Comparison of ENCODE assay signal across 16 cellular contexts in the genomic region with DNA sequence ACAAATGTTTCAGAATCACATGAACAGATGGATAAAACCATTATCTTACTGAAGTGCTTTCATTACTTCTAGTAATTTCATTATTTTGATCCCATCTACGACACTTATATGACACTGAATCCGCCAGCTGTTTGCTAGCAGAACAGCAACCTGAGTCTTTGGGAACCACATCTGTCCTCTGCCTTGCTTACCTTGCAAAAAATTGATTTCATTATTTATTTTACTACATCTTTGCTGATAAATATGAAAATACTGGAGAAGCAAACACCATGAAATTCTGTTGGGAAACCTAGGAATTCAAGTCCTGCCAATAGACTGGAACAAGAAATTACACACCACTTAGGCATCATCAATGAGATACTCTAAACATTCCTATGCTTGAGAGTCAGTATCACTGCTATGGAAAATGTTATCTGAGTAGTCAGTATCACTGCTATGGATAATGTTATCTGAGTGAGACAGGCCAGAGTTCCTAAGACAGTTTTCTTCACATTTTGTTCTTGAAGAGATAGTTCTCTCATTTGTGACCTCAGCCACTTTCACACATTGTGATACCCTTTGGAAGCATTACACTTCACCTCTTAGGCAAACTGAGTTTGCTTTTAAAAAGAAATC.
DNase-seq lines count a peak whose midpoint lies in the region; ATAC-seq, FAIRE-seq and TF ChIP-seq lines count a peak whose summit lies in the region.
"Had no signal": no experiment of that assay in that cellular context is flagged by ENCODE, and none has a peak within 500 bp of the region (broad histone marks: within the 10 kb centered on the region; RNA-seq: fewer than 3 reads in every experiment).

No MANE protein-coding gene starts in this region.

- H3K4me1 Mint-ChIP-seq in mesothelial cell of epicardium (peaks cover 37% of the 10 kb centered on the region), MCF 10A (ENCODE audit: insufficient read depth, unreplicated experiment) (peaks cover 11% of the 10 kb centered on the region)
- H3K4me1 Mint-ChIP-seq in activated naive CD8-positive, alpha-beta T cell treated with anti-CD3 and anti-CD28 coated beads, Interleukin-2, amount 50 U/mL, for 24 hours = no peaks in the 10 kb centered on the region
- H3K4me1 Mint-ChIP-seq: activated naive CD8-positive, alpha-beta T cell treated with anti-CD3 and anti-CD28 coated beads, Interleukin-2, amount 10 ng/mL, durations not matched to agents 7 days and 5 days; natural killer cell had no signal

- CTCF ChIA-PET in MCF 10A (lab: Yijun Ruan, JAX) = interaction anchor here (0.7 kb wide), 1 partner anchor 288 kb away, joined by 3 read pairs; no protein-coding TSS in a partner anchor

- H3K36me3 ChIP-seq in bronchial epithelial cell (ENCODE audit: control insufficient read depth, insufficient read depth, low read length) = no peaks in the 10 kb centered on the region
- H3K36me3 ChIP-seq: gastrocnemius medialis had no signal

- no peak overlapping the region for H3K4me3 Mint-ChIP-seq in mesothelial cell of epicardium
- no peak overlapping the region for H3K4me3 Mint-ChIP-seq in MCF 10A (ENCODE audit: unreplicated experiment)
- H3K4me3 Mint-ChIP-seq in activated naive CD8-positive, alpha-beta T cell treated with anti-CD3 and anti-CD28 coated beads, Interleukin-2, amount 50 U/mL, for 24 hours = no peak overlapping the region
- H3K4me3 Mint-ChIP-seq: activated naive CD8-positive, alpha-beta T cell treated with anti-CD3 and anti-CD28 coated beads, Interleukin-2, amount 10 ng/mL, durations not matched to agents 7 days and 5 days; natural killer cell had no signal

- TF ChIP-seq CTCF in bronchial epithelial cell (IDR thresholded peaks at IDR 0.05; ENCODE audit: insufficient read depth, low read length, severe bottlenecking) (no peak), mesothelial cell of epicardium (IDR thresholded peaks at IDR 0.05; ENCODE audit: unreplicated experiment) (no peak), MCF 10A (IDR thresholded peaks at IDR 0.05; ENCODE audit: unreplicated experiment) (no peak)

- H3K27me3 Mint-ChIP-seq in mesothelial cell of epicardium (ENCODE audit: low read depth) (no peaks in the 10 kb centered on the region), MCF 10A (ENCODE audit: insufficient read depth, unreplicated experiment) (no peaks in the 10 kb centered on the region)
- no peaks in the 10 kb centered on the region for H3K27me3 Mint-ChIP-seq in activated naive CD8-positive, alpha-beta T cell treated with anti-CD3 and anti-CD28 coated beads, Interleukin-2, amount 50 U/mL, for 24 hours
- H3K27me3 Mint-ChIP-seq: activated naive CD8-positive, alpha-beta T cell treated with anti-CD3 and anti-CD28 coated beads, Interleukin-2, amount 10 ng/mL, durations not matched to agents 7 days and 5 days had no signal

- BruUV-seq in MCF 10A (replicated peaks; lab: Mats Ljungman, UMichigan) = no TSS peak

- H3K9me3 Mint-ChIP-seq in mesothelial cell of epicardium = peaks cover 4% of the 10 kb centered on the region
- H3K9me3 Mint-ChIP-seq in MCF 10A (ENCODE audit: unreplicated experiment) = peaks cover 3% of the 10 kb centered on the region
- peaks cover 4% of the 10 kb centered on the region for H3K9me3 Mint-ChIP-seq in activated naive CD8-positive, alpha-beta T cell treated with anti-CD3 and anti-CD28 coated beads, Interleukin-2, amount 50 U/mL, for 24 hours

- POLR2A ChIA-PET in MCF 10A (lab: Yijun Ruan, JAX) = no interaction called here

- ATAC-seq in HG03175 (IDR thresholded peaks at IDR 0.05; ENCODE audit: unreplicated experiment) (peak; percentile 24), HG03460 (IDR thresholded peaks at IDR 0.05; ENCODE audit: unreplicated experiment) (no peak)
- ATAC-seq in activated naive CD8-positive, alpha-beta T cell treated with anti-CD3 and anti-CD28 coated beads, Interleukin-2, amount 50 U/mL, for 24 hours = no peak
- ATAC-seq: gastrocnemius medialis, natural killer cell had no signal

- H3K36me3 Mint-ChIP-seq in mesothelial cell of epicardium = no peaks in the 10 kb centered on the region
- H3K36me3 Mint-ChIP-seq in MCF 10A (ENCODE audit: insufficient read depth, unreplicated experiment) = no peaks in the 10 kb centered on the region
- H3K36me3 Mint-ChIP-seq in activated naive CD8-positive, alpha-beta T cell treated with anti-CD3 and anti-CD28 coated beads, Interleukin-2, amount 50 U/mL, for 24 hours (ENCODE audit: low read depth) = no peaks in the 10 kb centered on the region
- H3K36me3 Mint-ChIP-seq: activated naive CD8-positive, alpha-beta T cell treated with anti-CD3 and anti-CD28 coated beads, Interleukin-2, amount 10 ng/mL, durations not matched to agents 7 days and 5 days; natural killer cell had no signal

- peak overlapping the region; percentile 40 for H3K27ac Mint-ChIP-seq in mesothelial cell of epicardium
- H3K27ac Mint-ChIP-seq in MCF 10A (ENCODE audit: low read depth, unreplicated experiment) = no peak overlapping the region
- H3K27ac Mint-ChIP-seq in activated naive CD8-positive, alpha-beta T cell treated with anti-CD3 and anti-CD28 coated beads, Interleukin-2, amount 50 U/mL, for 24 hours = no peak overlapping the region
- H3K27ac Mint-ChIP-seq: activated naive CD8-positive, alpha-beta T cell treated with anti-CD3 and anti-CD28 coated beads, Interleukin-2, amount 10 ng/mL, durations not matched to agents 7 days and 5 days; natural killer cell had no signal

- intact Hi-C loops in MCF 10A (cut with micrococcal nuclease) = no loop called here

- DNase-seq in Daoy (ENCODE audit: low read depth) (peak; percentile 11), bronchial epithelial cell (ENCODE audit: low read depth) (peak; percentile 61), mesothelial cell of epicardium (ENCODE audit: low spot score in 2 of 2, unreplicated experiment in 2 of 2) (no peak), MCF 10A (ENCODE audit: unreplicated experiment) (no peak), NOMO-1 (lab: John Stamatoyannopoulos, UW; ENCODE audit: unreplicated experiment in 2 of 2) (no peak)
- DNase-seq in activated naive CD8-positive, alpha-beta T cell treated with anti-CD3 and anti-CD28 coated beads, Interleukin-2, amount 50 U/mL, for 24 hours = no peak
- DNase-seq: activated naive CD8-positive, alpha-beta T cell treated with anti-CD3 and anti-CD28 coated beads, Interleukin-2, amount 10 ng/mL, durations not matched to agents 7 days and 5 days; activated T-cell treated with anti-CD3 and anti-CD28 coated beads for 4 hours; C1 segment of cervical spinal cord; gastrocnemius medialis; natural killer cell; NCI-H2029 treated with DMSO at 0.1 percent for 48 hours had no signal

- FAIRE-seq in bronchial epithelial cell (lab: Jason Lieb, UNC) = peak; percentile 79
- FAIRE-seq: G401.6, keratinocyte had no signal

- H3K4me3 ChIP-seq in bronchial epithelial cell (ENCODE audit: low read depth, low read length) = no peak overlapping the region
- H3K4me3 ChIP-seq: gastrocnemius medialis had no signal

- no peaks in the 10 kb centered on the region for H3K27me3 ChIP-seq in bronchial epithelial cell (ENCODE audit: control insufficient read depth, insufficient read depth, low read length)
- H3K27me3 ChIP-seq: gastrocnemius medialis had no signal

Comparison
In these comparisons a context has a peak if more than half of its experiments do, and no peak if none do; other contexts are left out.
1. DNase-seq: peak in Daoy (single experiment) and bronchial epithelial cell (single experiment); none in mesothelial cell of epicardium (0 of 2), MCF 10A (single experiment), NOMO-1 (0 of 2) and activated naive CD8-positive, alpha-beta T cell treated with anti-CD3 and anti-CD28 coated beads, Interleukin-2, amount 50 U/mL, for 24 hours (single experiment).